ENCODE assay signal across 9 cellular contexts in genomic region chr6:45697605-45698004, GRCh38.
DNase-seq lines count a peak whose midpoint lies in the region; ATAC-seq and TF ChIP-seq lines count a peak whose summit lies in the region.
"Had no signal": no experiment of that assay in that cellular context is flagged by ENCODE, and none has a peak within 500 bp of the region (broad histone marks: within the 10 kb centered on the region; RNA-seq: fewer than 3 reads in every experiment).

No MANE protein-coding gene starts in this region.

- POLR2A ChIA-PET in RWPE1 (lab: Yijun Ruan, JAX; ENCODE audit: low non-redundant PET), result no interaction called here
- POLR2A ChIA-PET in CD8-positive, alpha-beta memory T cell (lab: Charles Lee), result no interaction called here

- TF ChIP-seq CTCF in GM13976 (IDR thresholded peaks at IDR 0.05; ENCODE audit: borderline replicate concordance, control extremely low read depth, extremely low read depth, insufficient read depth, missing control alignments), result no peak
- TF ChIP-seq CTCF in RWPE1 (conservative IDR thresholded peaks at IDR 0.05; ENCODE audit: low read depth), result no peak
- no peak for TF ChIP-seq CTCF in Calu3 (IDR thresholded peaks at IDR 0.05; ENCODE audit: unreplicated experiment)

- H3K27ac Mint-ChIP-seq in CD8-positive, alpha-beta memory T cell, result no peak overlapping the region
- no peak overlapping the region for H3K27ac Mint-ChIP-seq in Calu3 (ENCODE audit: unreplicated experiment)

- peak; percentile 68 for ATAC-seq in HG02798 (IDR thresholded peaks at IDR 0.05; ENCODE audit: poor library complexity, unreplicated experiment)

- peaks cover 0 to 4% (median 2%) of the 10 kb centered on the region in 3 donors for H3K36me3 Mint-ChIP-seq in CD8-positive, alpha-beta memory T cell
- H3K36me3 Mint-ChIP-seq in Calu3 (ENCODE audit: insufficient read depth, unreplicated experiment), result no peaks in the 10 kb centered on the region

- H3K36me3 ChIP-seq in CD8-positive, alpha-beta memory T cell (ENCODE audit: insufficient read depth, low read length), result no peaks in the 10 kb centered on the region

- no peaks in the 10 kb centered on the region for H3K9me3 ChIP-seq in CD8-positive, alpha-beta memory T cell (ENCODE audit: low read length)

- no peak overlapping the region for H3K4me3 ChIP-seq in CD8-positive, alpha-beta memory T cell (ENCODE audit: low read length)

- no peaks in the 10 kb centered on the region for H3K27me3 ChIP-seq in CD8-positive, alpha-beta memory T cell (ENCODE audit: insufficient read depth, low read length, poor library complexity, severe bottlenecking)

- in situ Hi-C loops in GM13976 (cut with MboI; ENCODE audit: low sequenced_read_pairs, unreplicated experiment), result no loop called here

- no peaks in the 10 kb centered on the region for H3K9me3 Mint-ChIP-seq in CD8-positive, alpha-beta memory T cell
- H3K9me3 Mint-ChIP-seq in Calu3 (ENCODE audit: low read depth, unreplicated experiment), result no peaks in the 10 kb centered on the region

- DNase-seq in GM13976 (ENCODE audit: low spot score) (peak; percentile 32), RWPE1 (ENCODE audit: low spot score) (peak; percentile 87), islet precursor cell (peak; percentile 75), putamen (ENCODE audit: low spot score) (no peak), Calu3 (no peak), NCI-H2227 treated with DMSO at 0.1 percent for 48 hours (lab: John Stamatoyannopoulos, UW) (no peak)
- no peak for DNase-seq in CD8-positive, alpha-beta memory T cell
- DNase-seq: stimulated activated CD8-positive, alpha-beta memory T cell treated with anti-CD3 and anti-CD28 coated beads, Interleukin-4, amount 100 ng/mL, for 48 hours had no signal

- CTCF ChIA-PET in RWPE1 (lab: Yijun Ruan, JAX), result no interaction called here
- CTCF ChIA-PET in CD8-positive, alpha-beta memory T cell (lab: Charles Lee), result interaction anchor here (0.9 kb wide), 1 partner anchor 111 kb away, joined by 3 read pairs; no protein-coding TSS in a partner anchor
- CTCF ChIA-PET in Calu3 (lab: Charles Lee), result no interaction called here

- intact Hi-C loops in Calu3 (cut with micrococcal nuclease; ENCODE audit: unreplicated experiment), result no loop called here

- peaks cover 0 to 3% of the 10 kb centered on the region in 2 donors for H3K27me3 Mint-ChIP-seq in CD8-positive, alpha-beta memory T cell
- no peaks in the 10 kb centered on the region for H3K27me3 Mint-ChIP-seq in Calu3 (ENCODE audit: unreplicated experiment)

- no peak overlapping the region; the same call in 1 of the 2 replicates for H3K27ac ChIP-seq in RWPE1
- H3K27ac ChIP-seq in CD8-positive, alpha-beta memory T cell (ENCODE audit: low read depth, low read length), result no peak overlapping the region

- no peak overlapping the region for H3K4me3 Mint-ChIP-seq in CD8-positive, alpha-beta memory T cell
- no peak overlapping the region for H3K4me3 Mint-ChIP-seq in Calu3 (ENCODE audit: low read depth, unreplicated experiment)

- H3K4me1 ChIP-seq in CD8-positive, alpha-beta memory T cell (ENCODE audit: insufficient read depth, low read length), result no peaks in the 10 kb centered on the region

- H3K4me1 Mint-ChIP-seq in CD8-positive, alpha-beta memory T cell, result peaks cover 0 to 2% (median 0%) of the 10 kb centered on the region in 3 donors
- H3K4me1 Mint-ChIP-seq in Calu3 (ENCODE audit: low read depth, unreplicated experiment), result no peaks in the 10 kb centered on the region

- no TSS peak for BruUV-seq in Calu3 (replicated peaks; lab: Mats Ljungman, UMichigan)

Comparison
In these comparisons a context has a peak if more than half of its experiments do, and no peak if none do; other contexts are left out.
1. DNase-seq: peak in GM13976 (single experiment), RWPE1 (single experiment) and islet precursor cell (single experiment); none in putamen (single experiment), CD8-positive, alpha-beta memory T cell (0 of 5), Calu3 (single experiment) and NCI-H2227 treated with DMSO at 0.1 percent for 48 hours (single experiment).